1 cellular context compared by ENCODE assay signal in the genomic region with DNA sequence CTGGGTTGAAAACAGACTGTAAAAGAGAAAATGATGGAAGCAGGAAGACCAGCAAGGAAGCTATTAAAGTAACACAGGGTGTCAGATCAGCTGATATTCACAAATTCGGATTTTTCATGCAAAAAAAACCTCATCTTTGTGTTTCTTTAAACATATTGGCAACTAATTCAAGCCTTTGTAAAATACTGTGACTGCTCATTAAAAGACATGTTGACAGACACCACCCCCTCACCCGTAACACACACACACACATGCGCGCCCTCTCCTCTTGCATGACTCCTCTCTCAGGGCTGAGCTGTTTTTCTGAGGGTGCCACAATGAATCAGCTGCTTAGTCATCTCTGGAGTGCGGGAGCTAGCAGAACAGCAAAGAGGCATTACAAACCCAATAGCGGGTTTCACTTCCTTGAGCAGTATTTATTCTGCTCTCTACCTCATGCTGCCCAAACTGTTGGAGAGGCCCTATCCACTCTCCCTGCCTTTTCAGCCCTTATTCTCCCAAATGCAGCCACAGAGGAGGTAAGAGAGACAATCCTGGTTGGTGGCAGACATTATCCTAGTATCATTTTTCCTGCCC.
A peak's percentile ranks its signal among the peaks of the same experiment; 100 is the strongest.
TF ChIP-seq lines count a peak whose summit lies in the region.

No MANE protein-coding gene starts in this region.

TF ChIP-seq in A549, 52 proteins besides CTCF, POLR2A, EP300 and RAD21 (continued from another document):
- TF ChIP-seq, protein P1, sequence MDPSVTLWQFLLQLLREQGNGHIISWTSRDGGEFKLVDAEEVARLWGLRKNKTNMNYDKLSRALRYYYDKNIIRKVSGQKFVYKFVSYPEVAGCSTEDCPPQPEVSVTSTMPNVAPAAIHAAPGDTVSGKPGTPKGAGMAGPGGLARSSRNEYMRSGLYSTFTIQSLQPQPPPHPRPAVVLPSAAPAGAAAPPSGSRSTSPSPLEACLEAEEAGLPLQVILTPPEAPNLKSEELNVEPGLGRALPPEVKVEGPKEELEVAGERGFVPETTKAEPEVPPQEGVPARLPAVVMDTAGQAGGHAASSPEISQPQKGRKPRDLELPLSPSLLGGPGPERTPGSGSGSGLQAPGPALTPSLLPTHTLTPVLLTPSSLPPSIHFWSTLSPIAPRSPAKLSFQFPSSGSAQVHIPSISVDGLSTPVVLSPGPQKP (IDR thresholded peaks at IDR 0.05; ENCODE audit: low read depth, low read length), result no peak
- no peak for TF ChIP-seq RNF2 (IDR thresholded peaks at IDR 0.05; ENCODE audit: borderline replicate concordance, low read depth)
- TF ChIP-seq SREBF2 (IDR thresholded peaks at IDR 0.05), result no peak
- TF ChIP-seq, protein P2, sequence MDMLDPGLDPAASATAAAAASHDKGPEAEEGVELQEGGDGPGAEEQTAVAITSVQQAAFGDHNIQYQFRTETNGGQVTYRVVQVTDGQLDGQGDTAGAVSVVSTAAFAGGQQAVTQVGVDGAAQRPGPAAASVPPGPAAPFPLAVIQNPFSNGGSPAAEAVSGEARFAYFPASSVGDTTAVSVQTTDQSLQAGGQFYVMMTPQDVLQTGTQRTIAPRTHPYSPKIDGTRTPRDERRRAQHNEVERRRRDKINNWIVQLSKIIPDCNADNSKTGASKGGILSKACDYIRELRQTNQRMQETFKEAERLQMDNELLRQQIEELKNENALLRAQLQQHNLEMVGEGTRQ (IDR thresholded peaks at IDR 0.05), result no peak
- TF ChIP-seq CEBPB (IDR thresholded peaks at IDR 0.05), result no peak; a peak in 1 of 4 replicates
- TF ChIP-seq, protein P3, sequence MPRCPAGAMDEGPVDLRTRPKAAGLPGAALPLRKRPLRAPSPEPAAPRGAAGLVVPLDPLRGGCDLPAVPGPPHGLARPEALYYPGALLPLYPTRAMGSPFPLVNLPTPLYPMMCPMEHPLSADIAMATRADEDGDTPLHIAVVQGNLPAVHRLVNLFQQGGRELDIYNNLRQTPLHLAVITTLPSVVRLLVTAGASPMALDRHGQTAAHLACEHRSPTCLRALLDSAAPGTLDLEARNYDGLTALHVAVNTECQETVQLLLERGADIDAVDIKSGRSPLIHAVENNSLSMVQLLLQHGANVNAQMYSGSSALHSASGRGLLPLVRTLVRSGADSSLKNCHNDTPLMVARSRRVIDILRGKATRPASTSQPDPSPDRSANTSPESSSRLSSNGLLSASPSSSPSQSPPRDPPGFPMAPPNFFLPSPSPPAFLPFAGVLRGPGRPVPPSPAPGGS (IDR thresholded peaks at IDR 0.05), result peak; percentile 32; the same call in 1 of the 3 replicates
- no peak for TF ChIP-seq HOXA7 (CRISPR knock-in tag; IDR thresholded peaks at IDR 0.05)
- no peak for TF ChIP-seq ZFP36 (IDR thresholded peaks at IDR 0.05; ENCODE audit: borderline replicate concordance, partially characterized antibody)
- no peak for TF ChIP-seq CHD4 (IDR thresholded peaks at IDR 0.05; ENCODE audit: borderline replicate concordance)
- TF ChIP-seq HEYL (CRISPR knock-in tag; IDR thresholded peaks at IDR 0.05), result no peak
- no peak for TF ChIP-seq HOXB13 (CRISPR knock-in tag; IDR thresholded peaks at IDR 0.05; ENCODE audit: low read depth)
- peak; percentile 94 for TF ChIP-seq FOSL2 (IDR thresholded peaks at IDR 0.05)
- peak; percentile 97 for TF ChIP-seq FOSL2 (CRISPR knock-in tag; IDR thresholded peaks at IDR 0.05)
- peak; percentile 34; the same call in 1 of the 3 replicates for TF ChIP-seq SMC3 (IDR thresholded peaks at IDR 0.05)
- TF ChIP-seq, protein P4, sequence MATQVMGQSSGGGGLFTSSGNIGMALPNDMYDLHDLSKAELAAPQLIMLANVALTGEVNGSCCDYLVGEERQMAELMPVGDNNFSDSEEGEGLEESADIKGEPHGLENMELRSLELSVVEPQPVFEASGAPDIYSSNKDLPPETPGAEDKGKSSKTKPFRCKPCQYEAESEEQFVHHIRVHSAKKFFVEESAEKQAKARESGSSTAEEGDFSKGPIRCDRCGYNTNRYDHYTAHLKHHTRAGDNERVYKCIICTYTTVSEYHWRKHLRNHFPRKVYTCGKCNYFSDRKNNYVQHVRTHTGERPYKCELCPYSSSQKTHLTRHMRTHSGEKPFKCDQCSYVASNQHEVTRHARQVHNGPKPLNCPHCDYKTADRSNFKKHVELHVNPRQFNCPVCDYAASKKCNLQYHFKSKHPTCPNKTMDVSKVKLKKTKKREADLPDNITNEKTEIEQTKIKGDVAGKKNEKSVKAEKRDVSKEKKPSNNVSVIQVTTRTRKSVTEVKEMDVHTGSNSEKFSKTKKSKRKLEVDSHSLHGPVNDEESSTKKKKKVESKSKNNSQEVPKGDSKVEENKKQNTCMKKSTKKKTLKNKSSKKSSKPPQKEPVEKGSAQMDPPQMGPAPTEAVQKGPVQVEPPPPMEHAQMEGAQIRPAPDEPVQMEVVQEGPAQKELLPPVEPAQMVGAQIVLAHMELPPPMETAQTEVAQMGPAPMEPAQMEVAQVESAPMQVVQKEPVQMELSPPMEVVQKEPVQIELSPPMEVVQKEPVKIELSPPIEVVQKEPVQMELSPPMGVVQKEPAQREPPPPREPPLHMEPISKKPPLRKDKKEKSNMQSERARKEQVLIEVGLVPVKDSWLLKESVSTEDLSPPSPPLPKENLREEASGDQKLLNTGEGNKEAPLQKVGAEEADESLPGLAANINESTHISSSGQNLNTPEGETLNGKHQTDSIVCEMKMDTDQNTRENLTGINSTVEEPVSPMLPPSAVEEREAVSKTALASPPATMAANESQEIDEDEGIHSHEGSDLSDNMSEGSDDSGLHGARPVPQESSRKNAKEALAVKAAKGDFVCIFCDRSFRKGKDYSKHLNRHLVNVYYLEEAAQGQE (IDR thresholded peaks at IDR 0.05), result no peak
- TF ChIP-seq MAFK (IDR thresholded peaks at IDR 0.05; ENCODE audit: partially characterized antibody), result peak; percentile 88
- no peak for TF ChIP-seq BHLHE40 (IDR thresholded peaks at IDR 0.05; ENCODE audit: low read depth, low read length)
- TF ChIP-seq HOXB5 (CRISPR knock-in tag; IDR thresholded peaks at IDR 0.05), result no peak
- TF ChIP-seq HDAC2 (IDR thresholded peaks at IDR 0.05), result no peak
- TF ChIP-seq EHMT2 (IDR thresholded peaks at IDR 0.05; ENCODE audit: low read depth), result no peak
- peak; percentile 53 for TF ChIP-seq E2F6 (IDR thresholded peaks at IDR 0.05; ENCODE audit: borderline replicate concordance, low read depth)
- TF ChIP-seq ATOH8 (CRISPR knock-in tag; IDR thresholded peaks at IDR 0.05; ENCODE audit: low read depth), result no peak
- TF ChIP-seq GATA3 (IDR thresholded peaks at IDR 0.05; ENCODE audit: borderline replicate concordance), result peak; percentile 69; the same call in 1 of the 2 replicates
- no peak for TF ChIP-seq NPAS2 (CRISPR knock-in tag; IDR thresholded peaks at IDR 0.05; ENCODE audit: borderline replicate concordance)
- TF ChIP-seq EHF (CRISPR knock-in tag; IDR thresholded peaks at IDR 0.05), result no peak
- TF ChIP-seq HES2 (IDR thresholded peaks at IDR 0.05), result no peak
- no peak for TF ChIP-seq POLR2AphosphoS2 (conservative IDR thresholded peaks at IDR 0.05; ENCODE audit: low read length)
- no peak for TF ChIP-seq CHD2 (IDR thresholded peaks at IDR 0.05; ENCODE audit: low read length, partially characterized antibody)
- no peak for TF ChIP-seq KDM5A (IDR thresholded peaks at IDR 0.05)
- no peak for TF ChIP-seq CBX8 (IDR thresholded peaks at IDR 0.05)
- TF ChIP-seq NR3C1 (IDR thresholded peaks at IDR 0.05), result no peak
- TF ChIP-seq TFCP2L1 (CRISPR knock-in tag; IDR thresholded peaks at IDR 0.05), result no peak
- 0 out of 2 replicates have a peak, but pooled peaks have one; percentile 6 for TF ChIP-seq ZC3H11A (IDR thresholded peaks at IDR 0.05)
- TF ChIP-seq JUNB (IDR thresholded peaks at IDR 0.05), result peak; percentile 90
- no peak for TF ChIP-seq FOSB (CRISPR knock-in tag; IDR thresholded peaks at IDR 0.05)
- TF ChIP-seq, protein P5, sequence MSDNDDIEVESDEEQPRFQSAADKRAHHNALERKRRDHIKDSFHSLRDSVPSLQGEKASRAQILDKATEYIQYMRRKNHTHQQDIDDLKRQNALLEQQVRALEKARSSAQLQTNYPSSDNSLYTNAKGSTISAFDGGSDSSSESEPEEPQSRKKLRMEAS (IDR thresholded peaks at IDR 0.05), result peak; percentile 90
- no peak for TF ChIP-seq ZNF302 (CRISPR knock-in tag; IDR thresholded peaks at IDR 0.05)
- TF ChIP-seq, protein P6, sequence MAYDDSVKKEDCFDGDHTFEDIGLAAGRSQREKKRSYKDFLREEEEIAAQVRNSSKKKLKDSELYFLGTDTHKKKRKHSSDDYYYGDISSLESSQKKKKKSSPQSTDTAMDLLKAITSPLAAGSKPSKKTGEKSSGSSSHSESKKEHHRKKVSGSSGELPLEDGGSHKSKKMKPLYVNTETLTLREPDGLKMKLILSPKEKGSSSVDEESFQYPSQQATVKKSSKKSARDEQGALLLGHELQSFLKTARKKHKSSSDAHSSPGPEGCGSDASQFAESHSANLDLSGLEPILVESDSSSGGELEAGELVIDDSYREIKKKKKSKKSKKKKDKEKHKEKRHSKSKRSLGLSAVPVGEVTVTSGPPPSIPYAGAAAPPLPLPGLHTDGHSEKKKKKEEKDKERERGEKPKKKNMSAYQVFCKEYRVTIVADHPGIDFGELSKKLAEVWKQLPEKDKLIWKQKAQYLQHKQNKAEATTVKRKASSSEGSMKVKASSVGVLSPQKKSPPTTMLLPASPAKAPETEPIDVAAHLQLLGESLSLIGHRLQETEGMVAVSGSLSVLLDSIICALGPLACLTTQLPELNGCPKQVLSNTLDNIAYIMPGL (CRISPR knock-in tag; IDR thresholded peaks at IDR 0.05; ENCODE audit: borderline replicate concordance), result no peak
- TF ChIP-seq JUN (IDR thresholded peaks at IDR 0.05), result peak in 1 of 2 experiments; percentile 81; a peak in 2 of 5 replicates
- no peak for TF ChIP-seq ZSCAN20 (CRISPR knock-in tag; IDR thresholded peaks at IDR 0.05)
- no peak for TF ChIP-seq RARB (CRISPR knock-in tag; IDR thresholded peaks at IDR 0.05)
- TF ChIP-seq RFX5 (IDR thresholded peaks at IDR 0.05), result peak; percentile 32; the same call in 1 of the 2 replicates
- TF ChIP-seq CBX2 (IDR thresholded peaks at IDR 0.05; ENCODE audit: borderline replicate concordance, low read depth), result no peak
